In the genomic region with DNA sequence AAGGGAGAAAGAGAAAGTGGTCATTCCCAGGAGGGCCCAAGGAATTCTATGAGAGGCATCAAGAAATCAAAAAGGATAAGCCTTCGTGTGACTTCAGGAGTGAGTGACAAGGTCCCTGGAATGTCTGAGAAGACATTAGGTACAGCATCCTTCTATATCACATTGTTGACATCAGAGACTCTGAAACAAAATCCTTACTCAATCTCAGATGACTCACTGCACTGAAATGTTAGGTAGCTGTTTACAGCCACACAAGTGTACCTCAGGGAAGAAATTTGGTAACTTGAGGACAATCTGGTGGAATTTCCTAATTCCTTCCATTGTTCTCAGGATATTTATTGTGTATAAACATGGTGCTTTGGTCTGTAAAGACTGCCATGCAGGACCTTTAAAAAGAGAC, we compare ENCODE assay signal across 22 cellular contexts. TPM values are rescaled to one million over a fixed set of nuclear protein-coding genes. Genes with fewer than 3 reads are reported as not detected.
"Had no signal": no experiment of that assay in that cellular context is flagged by ENCODE, and none has a peak within 500 bp of the region (broad histone marks: within the 10 kb centered on the region; RNA-seq: fewer than 3 reads in every experiment).

No MANE protein-coding gene starts in this region.

- H3K36me3 ChIP-seq: ascending aorta, cardiac muscle cell, esophagus squamous epithelium, gastrocnemius medialis, heart right ventricle, sigmoid colon had no signal

- H3K27ac ChIP-seq: ascending aorta, cardiac muscle cell, esophagus squamous epithelium, gastrocnemius medialis, heart right ventricle, sigmoid colon had no signal

- FAIRE-seq: colon, islet of Langerhans had no signal

- DNase-seq: activated CD4-positive, alpha-beta T cell treated with anti-CD3 and anti-CD28 coated beads for 1 hour; activated CD8-positive, alpha-beta memory T cell treated with anti-CD3 and anti-CD28 coated beads, Interleukin-2, amount 50 U/mL, for 4 hours; activated CD8-positive, alpha-beta T cell treated with anti-CD3 and anti-CD28 coated beads for 36 hours; activated naive CD4-positive, alpha-beta T cell; esophagus squamous epithelium; gastrocnemius medialis; heart right ventricle; nucleus accumbens; sigmoid colon; stimulated activated CD4-positive, alpha-beta T cell treated with anti-CD3 and anti-CD28 coated beads, Interleukin-2, amount 100 ng/mL, for 48 hours; stimulated activated CD8-positive, alpha-beta memory T cell treated with anti-CD3 and anti-CD28 coated beads, Interleukin-4, amount 100 ng/mL, for 48 hours; T-helper 9 cell had no signal

- H3K27me3 ChIP-seq: ascending aorta, cardiac muscle cell, gastrocnemius medialis had no signal

- H3K4me3 ChIP-seq: ascending aorta, cardiac muscle cell, esophagus squamous epithelium, gastrocnemius medialis, heart right ventricle, sigmoid colon had no signal

- ATAC-seq: activated CD8-positive, alpha-beta T cell treated with anti-CD3 and anti-CD28 coated beads for 36 hours; heart right ventricle; natural killer cell treated with Interleukin-12 subunit alpha and Interleukin-12 subunit beta and Interleukin-15 and Interleukin-18, amount 100 ng/mL, for 72 hours had no signal

- H3K4me1 ChIP-seq: ascending aorta, esophagus squamous epithelium, gastrocnemius medialis, heart right ventricle, sigmoid colon had no signal

- H3K9me3 ChIP-seq: ascending aorta, esophagus squamous epithelium, gastrocnemius medialis, heart right ventricle, sigmoid colon had no signal

RNA-seq across cellular contexts. Expression of gene LGALS14, which starts 7.9 kb away (rescaled TPM):
- total RNA-seq: activated T-helper 1 cell treated with anti-CD3 and anti-CD28 coated beads, Interleukin-12 subunit alpha, Interleukin-12 subunit beta, Interleukin-2, Interleukin-4 antibody, amounts not matched to agents 30 ng/mL and 10 ng/mL and 1 ng/mL, durations not matched to agents 14 hours and 24 hours and 36 hours; ascending aorta; cardiac muscle cell; esophagus squamous epithelium; gastrocnemius medialis; heart right ventricle; left lobe of liver; natural killer cell treated with Interleukin-12 subunit alpha and Interleukin-12 subunit beta and Interleukin-15 and Interleukin-18, amount 100 ng/mL, for 72 hours; progenitor cell of endocrine pancreas; sigmoid colon; temporal lobe; ureter had no signal
- polyA plus RNA-seq: cardiac muscle cell, heart right ventricle, sigmoid colon had no signal

RNA-seq across cellular contexts. Expression of gene LGALS16, which starts 40.7 kb away (rescaled TPM):
- total RNA-seq: activated CD8-positive, alpha-beta T cell treated with anti-CD3 and anti-CD28 coated beads for 36 hours; activated T-helper 1 cell treated with anti-CD3 and anti-CD28 coated beads, Interleukin-12 subunit alpha, Interleukin-12 subunit beta, Interleukin-2, Interleukin-4 antibody, amounts not matched to agents 30 ng/mL and 10 ng/mL and 1 ng/mL, durations not matched to agents 14 hours and 24 hours and 36 hours; ascending aorta; cardiac muscle cell; esophagus squamous epithelium; gastrocnemius medialis; heart right ventricle; left lobe of liver; natural killer cell treated with Interleukin-12 subunit alpha and Interleukin-12 subunit beta and Interleukin-15 and Interleukin-18, amount 100 ng/mL, for 72 hours; progenitor cell of endocrine pancreas; sigmoid colon; temporal lobe; ureter had no signal
- polyA plus RNA-seq: cardiac muscle cell, heart right ventricle, sigmoid colon had no signal

RNA-seq across cellular contexts. Expression of gene CLC, which starts 41.4 kb away (rescaled TPM):
- total RNA-seq: activated CD8-positive, alpha-beta T cell treated with anti-CD3 and anti-CD28 coated beads for 36 hours; ascending aorta; cardiac muscle cell; esophagus squamous epithelium; gastrocnemius medialis; left lobe of liver; progenitor cell of endocrine pancreas; sigmoid colon; temporal lobe; ureter had no signal
- polyA plus RNA-seq: cardiac muscle cell, heart right ventricle had no signal
